In genomic region chr2:216663106-216663505, GRCh38 we compare ENCODE assay signal across 19 cellular contexts. TPM values are rescaled to one million over a fixed set of nuclear protein-coding genes. Genes with fewer than 3 reads are reported as not detected.
DNase-seq lines count a peak whose midpoint lies in the region; ATAC-seq, FAIRE-seq and TF ChIP-seq lines count a peak whose summit lies in the region.
"Had no signal": no experiment of that assay in that cellular context is flagged by ENCODE, and none has a peak within 500 bp of the region (broad histone marks: within the 10 kb centered on the region; RNA-seq: fewer than 3 reads in every experiment).

No MANE protein-coding gene starts in this region.

- peaks cover 81% of the 10 kb centered on the region for H3K36me3 ChIP-seq in DND-41 (ENCODE audit: insufficient read depth, low read length)
- no peaks in the 10 kb centered on the region for H3K36me3 ChIP-seq in body of pancreas (replicated peaks in 1 of 2; ENCODE audit: insufficient read depth in 1 of 2, low read depth in 2 of 2)
- H3K36me3 ChIP-seq in pancreas, result no peaks in the 10 kb centered on the region
- no peaks in the 10 kb centered on the region for H3K36me3 ChIP-seq in suprapubic skin

- H3K4me3 ChIP-seq in DND-41 (ENCODE audit: low read depth in 1 of 2, low read length in 2 of 2), result no peak overlapping the region
- H3K4me3 ChIP-seq in body of pancreas, result no peak overlapping the region
- H3K4me3 ChIP-seq in pancreas, result no peak overlapping the region
- no peak overlapping the region for H3K4me3 ChIP-seq in suprapubic skin
- H3K4me3 ChIP-seq: GM23248 had no signal

- no peak overlapping the region for H3K9ac ChIP-seq in DND-41 (ENCODE audit: low read depth, low read length)
- H3K9ac ChIP-seq: GM23248 had no signal

- WGBS in body of pancreas, 2 donors, result 37 to 44% methylated on average over 1 of the region's 1 CpG
- 27 to 37% methylated on average over 1 of the region's 1 CpG for WGBS in pancreas, 2 donors
- 78% methylated on average over 1 of the region's 1 CpG for WGBS in suprapubic skin

- peaks cover 77% of the 10 kb centered on the region for H4K20me1 ChIP-seq in DND-41 (ENCODE audit: insufficient read depth, low read length)

- H3K79me2 ChIP-seq in DND-41 (ENCODE audit: insufficient read depth, low read length), result peaks cover 41% of the 10 kb centered on the region

- H2AFZ ChIP-seq in DND-41 (ENCODE audit: low read depth, low read length), result no peak overlapping the region
- H2AFZ ChIP-seq: GM23248 had no signal

- H3K4me2 ChIP-seq in DND-41 (ENCODE audit: insufficient read depth, low read length), result no peak overlapping the region

- no peak for TF ChIP-seq POLR2A in body of pancreas (IDR thresholded peaks at IDR 0.05)
- no peak for TF ChIP-seq POLR2A in suprapubic skin (IDR thresholded peaks at IDR 0.05)

- TF ChIP-seq CTCF in DND-41 (IDR thresholded peaks at IDR 0.05; ENCODE audit: borderline replicate concordance, extremely low read depth, low read length, poor library complexity, severe bottlenecking), result no peak
- no peak for TF ChIP-seq CTCF in body of pancreas (IDR thresholded peaks at IDR 0.05)
- no peak for TF ChIP-seq CTCF in pancreas (IDR thresholded peaks at IDR 0.05)
- no peak for TF ChIP-seq CTCF in suprapubic skin (IDR thresholded peaks at IDR 0.05)

- H3K4me1 ChIP-seq in DND-41 (ENCODE audit: insufficient read depth, low read length) (no peaks in the 10 kb centered on the region), body of pancreas (peaks cover 61% of the 10 kb centered on the region), pancreas (peaks cover 28 to 33% (median 29%) of the 10 kb centered on the region in 3 donors), suprapubic skin (peaks cover 39% of the 10 kb centered on the region)

- intact Hi-C loops in body of pancreas (cut with DNase I), result no loop called here
- intact Hi-C loops in pancreas (cut with DNase I), result no loop called here

- no peak for TF ChIP-seq EP300 in suprapubic skin (IDR thresholded peaks at IDR 0.05)

- peak overlapping the region; percentile 1; the same call in 1 of the 2 replicates for H3K27ac ChIP-seq in DND-41 (ENCODE audit: low read length)
- peak overlapping the region; percentile 46 to 76 (median 66) for H3K27ac ChIP-seq in body of pancreas
- peak overlapping the region in 2 of 4 donors; percentile 55 to 57 for H3K27ac ChIP-seq in pancreas
- H3K27ac ChIP-seq in suprapubic skin, result no peak overlapping the region
- H3K27ac ChIP-seq: GM23248 had no signal

- H3K9me3 ChIP-seq in DND-41 (ENCODE audit: insufficient read depth, low read length, severe bottlenecking) (no peaks in the 10 kb centered on the region), body of pancreas (no peaks in the 10 kb centered on the region), pancreas (no peaks in the 10 kb centered on the region), suprapubic skin (no peaks in the 10 kb centered on the region)

- no peak for ATAC-seq in DND-41 (ENCODE audit: insufficient read depth, low read depth)
- ATAC-seq in body of pancreas, result peak; percentile 59
- peak; percentile 29 to 67 (median 48) for ATAC-seq in pancreas
- ATAC-seq in HG03457 (IDR thresholded peaks at IDR 0.05; ENCODE audit: unreplicated experiment), result no peak
- ATAC-seq: HCT116 had no signal

- H3K27me3 ChIP-seq in DND-41 (ENCODE audit: insufficient read depth, low read length, poor library complexity) (no peaks in the 10 kb centered on the region), body of pancreas (no peaks in the 10 kb centered on the region), pancreas (no peaks in the 10 kb centered on the region), suprapubic skin (no peaks in the 10 kb centered on the region)

- FAIRE-seq in pancreas (lab: Jason Lieb, UNC), result no peak
- no peak for FAIRE-seq in frontal cortex (lab: Jason Lieb, UNC)
- FAIRE-seq: D721Med, GM12891, GM18507, H1 had no signal

- DNase-seq in DND-41, result no peak
- peak; percentile 63 to 83 (median 78) for DNase-seq in body of pancreas
- peak in 4 of 6 donors; percentile 10 to 74 (median 66) for DNase-seq in pancreas
- DNase-seq in frontal cortex (ENCODE audit: low spot score in 2 of 2), result no peak
- no peak for DNase-seq in suprapubic skin (ENCODE audit: low spot score in 2 of 2)
- DNase-seq: CD4-positive, alpha-beta T cell; DMS 273 treated with DMSO at 0.1 percent for 48 hours; DMS79; GF-D8; GM23248; H9 had no signal

RNA-seq across cellular contexts. Expression of gene IGFBP2, which starts 29.9 kb away (rescaled TPM):
- total RNA-seq in body of pancreas (100 to 1,000 TPM; 129 to 170 TPM), pancreas (100 to 1,000 TPM in 4 of 6 donors, 10 to 100 TPM in 2; 76.3 to 211 (median 155) TPM), frontal cortex (253 TPM), suprapubic skin (10 to 100 TPM in 3 of 4 donors, 1 to 10 TPM in 1; 7.5 to 28.3 (median 18.7) TPM)
- 10 to 100 TPM; 43.1 to 56.5 TPM for polyA plus RNA-seq in pancreas
- total RNA-seq: CD4-positive, alpha-beta T cell had no signal
- polyA plus RNA-seq: CD14-positive monocyte had no signal

RNA-seq across cellular contexts. Expression of gene IGFBP5, which starts 32.2 kb away (rescaled TPM):
- total RNA-seq in body of pancreas (100 to 1,000 TPM in 1 of 2 donors, 10 to 100 TPM in 1; 35.8 to 415 TPM), pancreas (10 to 100 TPM in 5 of 6 donors, 1 to 10 TPM in 1; 8.2 to 91.6 (median 28.8) TPM), frontal cortex (26.1 TPM), suprapubic skin (100 to 1,000 TPM in 3 of 4 donors, 10 to 100 TPM in 1; 79.1 to 424 (median 163) TPM)
- polyA plus RNA-seq in pancreas, result 10 to 100 TPM; 18.4 to 25.0 TPM
- total RNA-seq: CD4-positive, alpha-beta T cell; CD8-positive, alpha-beta memory T cell had no signal
- polyA plus RNA-seq: CD14-positive monocyte; CD8-positive, alpha-beta memory T cell had no signal

Comparison
In these comparisons a context has a peak if more than half of its experiments do, and no peak if none do; other contexts are left out.
1. ATAC-seq: peak in body of pancreas (single experiment) and pancreas (4 of 4); none in DND-41 (single experiment) and HG03457 (single experiment).
2. DNase-seq: peak in body of pancreas (4 of 4) and pancreas (4 of 6); none in DND-41 (single experiment), frontal cortex (0 of 2) and suprapubic skin (0 of 2).